In the genomic region with DNA sequence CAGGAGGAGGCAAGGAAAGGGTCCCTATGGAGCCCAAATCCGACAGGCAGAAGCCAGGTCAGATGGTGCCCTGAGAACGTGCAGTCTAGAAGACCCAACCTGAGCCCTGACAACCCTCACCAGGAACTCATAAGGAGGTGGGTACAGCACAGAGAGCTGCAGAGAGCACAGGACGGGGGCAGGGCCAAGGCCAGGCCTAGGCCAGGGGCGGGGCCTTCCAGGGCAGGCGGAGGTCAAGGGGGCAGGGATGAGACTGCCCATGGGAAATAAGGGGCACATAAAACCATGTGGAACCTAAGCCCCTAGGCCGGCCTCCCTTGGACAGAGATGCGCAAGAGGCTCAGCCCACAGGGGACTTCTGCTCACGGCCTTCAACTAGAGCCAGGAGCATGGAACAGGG, we compare ENCODE assay signal across 19 cellular contexts. TPM values are rescaled to one million over a fixed set of nuclear protein-coding genes. Genes with fewer than 3 reads are reported as not detected.
DNase-seq lines count a peak whose midpoint lies in the region; ATAC-seq and TF ChIP-seq lines count a peak whose summit lies in the region.
"Had no signal": no experiment of that assay in that cellular context is flagged by ENCODE, and none has a peak within 500 bp of the region (broad histone marks: within the 10 kb centered on the region; RNA-seq: fewer than 3 reads in every experiment).

No MANE protein-coding gene starts in this region.

- H3K27ac ChIP-seq in gastrocnemius medialis, result peak overlapping the region; percentile 63 to 87 (median 77)
- H3K27ac ChIP-seq: neutrophil, VCaP had no signal

- peaks cover 29 to 37% of the 10 kb centered on the region in 2 donors for H3K4me1 ChIP-seq in gastrocnemius medialis

- peaks cover 0 to 66% of the 10 kb centered on the region in 2 donors for H3K36me3 ChIP-seq in gastrocnemius medialis

- H3K4me3 Mint-ChIP-seq in HFFc6 (no peak overlapping the region), WTC11 (no peak overlapping the region)
- H3K4me3 Mint-ChIP-seq: IgD-negative memory B cell had no signal

- H3K27me3 Mint-ChIP-seq in HFFc6 (ENCODE audit: insufficient read depth) (peaks cover 18% of the 10 kb centered on the region), WTC11 (ENCODE audit: low read depth) (no peaks in the 10 kb centered on the region)
- H3K27me3 Mint-ChIP-seq: IgD-negative memory B cell had no signal

- CTCF ChIA-PET in WTC11 (lab: Charles Lee), result interaction anchor here (1.3 kb wide), 1 partner anchor 9 kb away, joined by 4 read pairs; no protein-coding TSS in a partner anchor

- no peaks in the 10 kb centered on the region for H3K9me3 ChIP-seq in gastrocnemius medialis
- H3K9me3 ChIP-seq: MG63, mucosa of descending colon, neutrophil had no signal

- in situ Hi-C loops in gastrocnemius medialis (cut with MboI; ENCODE audit: low sequenced_read_pairs in 4 of 4), result no loop called here
- in situ Hi-C loops in GM13977 (cut with MboI; ENCODE audit: low pct_unique_long_range_greater_than_20kb, low sequenced_read_pairs, unreplicated experiment), result no loop called here

- H3K27me3 ChIP-seq in gastrocnemius medialis, result no peaks in the 10 kb centered on the region
- H3K27me3 ChIP-seq: MG63, neutrophil had no signal

- peak; percentile 67 for ATAC-seq in WTC11
- ATAC-seq in left lobe of liver, result peak; percentile 39
- ATAC-seq in gastrocnemius medialis, result no peak
- ATAC-seq: mucosa of descending colon had no signal

- POLR2A ChIA-PET in WTC11 (lab: Charles Lee), result no interaction called here

- H3K4me1 Mint-ChIP-seq in HFFc6 (ENCODE audit: low read depth), result peaks cover 18% of the 10 kb centered on the region
- H3K4me1 Mint-ChIP-seq in WTC11, result peaks cover 20% of the 10 kb centered on the region
- H3K4me1 Mint-ChIP-seq: IgD-negative memory B cell had no signal

- peak overlapping the region; percentile 52; the same call in 1 of the 2 replicates for H3K27ac Mint-ChIP-seq in HFFc6
- peak overlapping the region; percentile 50; the same call in 1 of the 2 replicates for H3K27ac Mint-ChIP-seq in WTC11

- no peak for TF ChIP-seq CTCF in HFFc6 (IDR thresholded peaks at IDR 0.05)
- no peak for TF ChIP-seq CTCF in WTC11 (IDR thresholded peaks at IDR 0.05)
- TF ChIP-seq CTCF in gastrocnemius medialis (IDR thresholded peaks at IDR 0.05 in 4 of 5, conservative IDR thresholded peaks at IDR 0.05 in 1 of 5), result no peak
- no peak for TF ChIP-seq CTCF in GM13977 (IDR thresholded peaks at IDR 0.05; ENCODE audit: extremely low read depth, insufficient read depth, missing control alignments)

- H3K9me3 Mint-ChIP-seq in HFFc6 (no peaks in the 10 kb centered on the region), WTC11 (no peaks in the 10 kb centered on the region)
- H3K9me3 Mint-ChIP-seq: IgD-negative memory B cell had no signal

- no peak overlapping the region for H3K4me3 ChIP-seq in gastrocnemius medialis
- H3K4me3 ChIP-seq: MG63, mucosa of descending colon had no signal

- TF ChIP-seq POLR2A in gastrocnemius medialis (IDR thresholded peaks at IDR 0.05), result no peak

- intact Hi-C loops in gastrocnemius medialis (cut with DNase I; ENCODE audit: low total_unique reads), result no loop called here

- no peak for DNase-seq in HFFc6
- DNase-seq in WTC11 (ENCODE audit: low spot score), result no peak
- no peak for DNase-seq in left lobe of liver (ENCODE audit: low spot score)
- DNase-seq in gastrocnemius medialis, result no peak
- DNase-seq in glomerular visceral epithelial cell (ENCODE audit: extremely low spot score), result no peak
- DNase-seq in GM13977 (ENCODE audit: low spot score), result no peak
- no peak for DNase-seq in anterior cingulate cortex (lab: John Stamatoyannopoulos, UW)
- DNase-seq: activated CD8-positive, alpha-beta memory T cell treated with anti-CD3 and anti-CD28 coated beads, Interleukin-2, amount 50 U/mL, for 48 hours; amniotic stem cell; central memory CD4-positive, alpha-beta T cell; DMS 273 treated with DMSO at 0.1 percent for 48 hours; MG63; mucosa of descending colon; NCI-H1436 treated with DMSO at 0.1 percent for 48 hours; NCI-H2171; NCI-H526 treated with DMSO at 0.1 percent for 48 hours had no signal

- H3K36me3 Mint-ChIP-seq in HFFc6 (ENCODE audit: low read depth) (peaks cover 62% of the 10 kb centered on the region), WTC11 (peaks cover 20% of the 10 kb centered on the region)

TF ChIP-seq in WTC11, 78 proteins besides CTCF, POLR2A, EP300 and RAD21:
- no peak for TF ChIP-seq ZNF121 (CRISPR knock-in tag; IDR thresholded peaks at IDR 0.05)
- no peak for TF ChIP-seq NFYB (CRISPR knock-in tag; conservative IDR thresholded peaks at IDR 0.05; ENCODE audit: low read depth)
- no peak for TF ChIP-seq ZNF138 (CRISPR knock-in tag; conservative IDR thresholded peaks at IDR 0.05)
- no peak for TF ChIP-seq ZNF416 (CRISPR knock-in tag; IDR thresholded peaks at IDR 0.05)
- no peak for TF ChIP-seq ZNF281 (CRISPR knock-in tag; IDR thresholded peaks at IDR 0.05)
- no peak for TF ChIP-seq MYBL2 (CRISPR knock-in tag; IDR thresholded peaks at IDR 0.05)
- no peak for TF ChIP-seq MXD4 (CRISPR knock-in tag; IDR thresholded peaks at IDR 0.05; ENCODE audit: borderline replicate concordance)
- no peak for TF ChIP-seq ARID4B (CRISPR knock-in tag; IDR thresholded peaks at IDR 0.05; ENCODE audit: borderline replicate concordance)
- no peak for TF ChIP-seq SP1 (CRISPR knock-in tag; conservative IDR thresholded peaks at IDR 0.05)
- TF ChIP-seq GABPB1 (CRISPR knock-in tag; IDR thresholded peaks at IDR 0.05), result no peak
- TF ChIP-seq RELA (CRISPR knock-in tag; IDR thresholded peaks at IDR 0.05; ENCODE audit: borderline replicate concordance), result no peak
TF ChIP-seq in WTC11: peak in this region for 0.

RNA-seq across cellular contexts. Expression of gene SSH1, which starts 45.1 kb away (rescaled TPM):
- 10 to 100 TPM; 75.8 to 96.2 (median 79.1) TPM for total RNA-seq in HFFc6 (2021; fragmentation: NEBNext Ultra II Directional; extraction: Animal tissue kit (Norgen Biotek cat#: 25700))
- total RNA-seq in WTC11 (2021) (18.7 to 23.1 TPM (median 21.3 TPM) in 3 replicates), left lobe of liver (18.9 TPM), gastrocnemius medialis (10 to 100 TPM; 19.6 to 33.6 (median 22.8) TPM)

Comparison
In these comparisons a context has a peak if more than half of its experiments do, and no peak if none do; other contexts are left out.
1. ATAC-seq: peak in WTC11 (single experiment) and left lobe of liver (single experiment); none in gastrocnemius medialis (0 of 2).